17 cellular contexts compared by ENCODE assay signal in genomic region chr3:123394391-123395022, GRCh38. TPM values are rescaled to one million over a fixed set of nuclear protein-coding genes. Genes with fewer than 3 reads are reported as not detected.
DNase-seq lines count a peak whose midpoint lies in the region; ATAC-seq, FAIRE-seq and TF ChIP-seq lines count a peak whose summit lies in the region.
"Had no signal": no experiment of that assay in that cellular context is flagged by ENCODE, and none has a peak within 500 bp of the region (broad histone marks: within the 10 kb centered on the region; RNA-seq: fewer than 3 reads in every experiment).

No MANE protein-coding gene starts in this region.

- H3K4me3 ChIP-seq in SK-N-MC = no peak overlapping the region
- H3K4me3 ChIP-seq in heart left ventricle = no peak overlapping the region
- H3K4me3 ChIP-seq in pancreas = no peak overlapping the region
- no peak overlapping the region for H3K4me3 ChIP-seq in thoracic aorta

- TF ChIP-seq CTCF in heart left ventricle (IDR thresholded peaks at IDR 0.05) (no peak), pancreas (IDR thresholded peaks at IDR 0.05) (no peak), thoracic aorta (IDR thresholded peaks at IDR 0.05) (no peak), RWPE1 (conservative IDR thresholded peaks at IDR 0.05; ENCODE audit: low read depth) (no peak)

- no peaks in the 10 kb centered on the region for H3K9me3 ChIP-seq in SK-N-MC (ENCODE audit: low read depth, low read length)
- H3K9me3 ChIP-seq in heart left ventricle = no peaks in the 10 kb centered on the region
- H3K9me3 ChIP-seq in pancreas = no peaks in the 10 kb centered on the region
- H3K9me3 ChIP-seq in thoracic aorta = no peaks in the 10 kb centered on the region
- H3K9me3 ChIP-seq: Caco-2 had no signal

- H3K9ac ChIP-seq in SK-N-MC (ENCODE audit: insufficient read length) = no peak overlapping the region

- FAIRE-seq in pancreas (lab: Jason Lieb, UNC) = no peak

- whole genome bisulfite sequencing in heart left ventricle, 4 donors = 43 to 60% (median 48%) methylated on average over 5 of the region's 5 CpGs
- WGBS in pancreas, 2 donors = 60 to 61% methylated on average over 5 of the region's 5 CpGs

- H3K4me1 ChIP-seq in heart left ventricle (peaks cover 4 to 95% (median 54%) of the 10 kb centered on the region in 12 donors), pancreas (no peaks in the 10 kb centered on the region), thoracic aorta (ENCODE audit: control insufficient read depth in 1 of 2, low read depth in 2 of 2) (peaks cover 38 to 93% of the 10 kb centered on the region in 2 donors)
- H3K4me1 ChIP-seq: Caco-2 had no signal

- no peak for DNase-seq in SK-N-MC (ENCODE audit: low read depth, low spot score)
- peak in 3 of 5 donors; percentile 40 to 68 (median 45) for DNase-seq in heart left ventricle
- DNase-seq in pancreas = no peak
- DNase-seq in thoracic aorta (ENCODE audit: low spot score) = no peak
- DNase-seq in NCI-H748 (lab: John Stamatoyannopoulos, UW; ENCODE audit: unreplicated experiment) = no peak
- DNase-seq in RWPE1 (ENCODE audit: low spot score) = no peak
- no peak for DNase-seq in NCI-H226
- no peak for DNase-seq in DMS53 treated with DMSO at 0.1 percent for 48 hours (lab: John Stamatoyannopoulos, UW; ENCODE audit: unreplicated experiment)
- DNase-seq: Caco-2, DMS53, HCEC 1CT, NCI-H1417, NCI-H2029, NCI-H524 treated with DMSO at 0.1 percent for 48 hours, PC-3, SHP77 had no signal

- TF ChIP-seq POLR2A in heart left ventricle (IDR thresholded peaks at IDR 0.05) = no peak

- H3K27ac ChIP-seq in SK-N-MC (peak overlapping the region; percentile 77), heart left ventricle (peak overlapping the region in 11 of 12 donors; percentile 34 to 94 (median 90)), pancreas (peak overlapping the region; percentile 16 to 64 (median 26)), thoracic aorta (peak overlapping the region; percentile 67 to 91), RWPE1 (no peak overlapping the region)

- H3K36me3 ChIP-seq in SK-N-MC (ENCODE audit: insufficient read depth, low read length) (no peaks in the 10 kb centered on the region), heart left ventricle (no peaks in the 10 kb centered on the region), pancreas (no peaks in the 10 kb centered on the region), thoracic aorta (no peaks in the 10 kb centered on the region)

- CTCF ChIA-PET in RWPE1 (lab: Yijun Ruan, JAX) = interaction anchor here (0.7 kb wide), 1 partner anchor 16 kb away, joined by 3 read pairs; no protein-coding TSS in a partner anchor

- intact Hi-C loops in heart left ventricle (cut with DNase I) = no loop called here
- intact Hi-C loops in pancreas (cut with DNase I) = no loop called here

- POLR2A ChIA-PET in RWPE1 (lab: Yijun Ruan, JAX; ENCODE audit: low non-redundant PET) = no interaction called here

- ATAC-seq in heart left ventricle (peak in 3 of 4 donors; percentile 27 to 53 (median 34)), pancreas (peak in 2 of 4 donors; percentile 25 to 35), thoracic aorta (ENCODE audit: insufficient number of reproducible peaks, low FRiP score, low read depth) (no peak)
- ATAC-seq: PC-3 had no signal

- H3K27me3 ChIP-seq in heart left ventricle = no peaks in the 10 kb centered on the region
- H3K27me3 ChIP-seq in pancreas = no peaks in the 10 kb centered on the region
- no peaks in the 10 kb centered on the region for H3K27me3 ChIP-seq in thoracic aorta (replicated peaks; ENCODE audit: insufficient read depth)

RNA-seq across cellular contexts. Expression of gene ADCY5, which starts 54.4 kb away (rescaled TPM):
- 100 to 1,000 TPM; 106 to 276 (median 170) TPM for total RNA-seq in heart left ventricle
- polyA plus RNA-seq in heart left ventricle = 10 to 100 TPM; 78.5 to 84.1 TPM
- 10 to 100 TPM in 4 of 6 donors, 1 to 10 TPM in 2; 6.0 to 13.4 (median 10.2) TPM for total RNA-seq in pancreas
- 1 to 10 TPM; 9.1 TPM for polyA plus RNA-seq in pancreas
- total RNA-seq in thoracic aorta = 100 to 1,000 TPM; 104 to 123 TPM
- total RNA-seq: PC-3 had no signal
- polyA plus RNA-seq: IgD-negative memory B cell had no signal

Comparison
In these comparisons a context has a peak if more than half of its experiments do, and no peak if none do; other contexts are left out.
1. DNase-seq: peak in heart left ventricle (3 of 5); none in SK-N-MC (single experiment), pancreas (0 of 6), thoracic aorta (single experiment), NCI-H748 (single experiment), RWPE1 (single experiment), NCI-H226 (single experiment) and DMS53 treated with DMSO at 0.1 percent for 48 hours (single experiment).
2. RNA of gene ADCY5, which starts 54.4 kb away (total RNA-seq): 106 to 276 TPM in heart left ventricle and 104 to 123 TPM in thoracic aorta; 6.0 to 13.4 TPM in pancreas; every median in the first group is over 4 times any median in the second.